In the genomic region with DNA sequence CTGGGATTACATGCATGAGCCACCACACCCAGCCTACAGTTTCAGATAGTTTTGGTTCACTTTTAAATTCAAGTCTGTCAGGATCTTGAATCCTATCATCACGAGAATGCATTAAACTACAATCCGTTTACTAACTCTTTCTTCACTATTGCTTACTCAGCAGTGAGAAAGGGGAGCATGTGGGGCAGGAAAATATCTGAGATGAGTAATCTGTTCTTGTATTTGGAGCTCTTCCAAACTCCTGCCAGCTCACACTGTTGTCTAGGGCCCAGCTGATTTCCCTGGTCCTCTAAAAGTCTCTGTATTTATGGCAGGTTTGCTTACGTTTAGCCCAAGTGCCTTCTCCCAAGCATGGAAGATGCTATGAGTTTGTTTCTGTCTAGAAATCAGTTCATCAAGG, we compare ENCODE assay signal across 16 cellular contexts.
A peak's percentile ranks its signal among the peaks of the same experiment; 100 is the strongest.
DNase-seq lines count a peak whose midpoint lies in the region; ATAC-seq and TF ChIP-seq lines count a peak whose summit lies in the region.
"Had no signal": no experiment of that assay in that cellular context is flagged by ENCODE, and none has a peak within 500 bp of the region (broad histone marks: within the 10 kb centered on the region; RNA-seq: fewer than 3 reads in every experiment).

No MANE protein-coding gene starts in this region.

- H3K4me1 ChIP-seq in PC-9 (replicated peaks; ENCODE audit: insufficient read depth) (no peaks in the 10 kb centered on the region), ascending aorta (no peaks in the 10 kb centered on the region)
- H3K4me1 ChIP-seq: BLaER1 had no signal

- H3K4me3 ChIP-seq in PC-9 (no peak overlapping the region), choroid plexus epithelial cell (ENCODE audit: low read depth, low read length) (no peak overlapping the region), kidney epithelial cell (ENCODE audit: low read depth, low read length) (no peak overlapping the region), ascending aorta (no peak overlapping the region)
- H3K4me3 ChIP-seq: BLaER1, cardiac muscle cell had no signal

- POLR2A ChIA-PET in PC-9 (lab: Charles Lee; ENCODE audit: unreplicated experiment), result no interaction called here

- BruUV-seq in PC-9 (replicated peaks; lab: Mats Ljungman, UMichigan), result no TSS peak

- no peaks in the 10 kb centered on the region for H3K9me2 ChIP-seq in PC-9 (ENCODE audit: insufficient read depth)

- DNase-seq in COLO829 (ENCODE audit: low spot score) (peak; percentile 14), PC-9 (peak; percentile 7 to 58), choroid plexus epithelial cell (ENCODE audit: low read depth) (peak; percentile 59), kidney epithelial cell (ENCODE audit: low read depth) (peak; percentile 35), posterior vena cava (ENCODE audit: low spot score) (no peak), ascending aorta (ENCODE audit: low spot score in 2 of 2) (no peak)
- no peak for DNase-seq in stimulated activated CD4-positive, alpha-beta T cell treated with anti-CD3 and anti-CD28 coated beads, Interleukin-4, amount 100 ng/mL, for 24 hours
- DNase-seq: activated CD4-positive, alpha-beta T cell treated with anti-CD3 and anti-CD28 coated beads, Interleukin-2, amount 50 U/mL, for 1 hour; GOT3; posterior cingulate gyrus; stimulated activated CD4-positive, alpha-beta T cell treated with anti-CD3 and anti-CD28 coated beads, Interleukin-2, amount 100 ng/mL, for 48 hours; stimulated activated naive CD4-positive, alpha-beta T cell; T-helper 17 cell had no signal

- no peaks in the 10 kb centered on the region for H3F3A ChIP-seq in PC-9 (ENCODE audit: insufficient read depth, low read depth)

- intact Hi-C loops in PC-9 (cut with micrococcal nuclease; ENCODE audit: unreplicated experiment), result no loop called here
- intact Hi-C loops in posterior vena cava (cut with DNase I), result no loop called here
- intact Hi-C loops in ascending aorta (cut with DNase I), result no loop called here

- H3K4me2 ChIP-seq in PC-9, result no peak overlapping the region
- H3K4me2 ChIP-seq: BLaER1 had no signal

- CTCF ChIA-PET in PC-9 (lab: Charles Lee), result no interaction called here

- ATAC-seq in HG02852 (IDR thresholded peaks at IDR 0.05; ENCODE audit: unreplicated experiment), result no peak
- ATAC-seq: T-helper 17 cell had no signal

- no peaks in the 10 kb centered on the region for H4K20me1 ChIP-seq in PC-9 (ENCODE audit: insufficient read depth)
- H4K20me1 ChIP-seq: BLaER1 had no signal

- no peaks in the 10 kb centered on the region for H3K27me3 ChIP-seq in PC-9 (ENCODE audit: insufficient read depth, low read depth)
- H3K27me3 ChIP-seq in kidney epithelial cell (ENCODE audit: control insufficient read depth, insufficient read depth, low read length), result peaks cover 2% of the 10 kb centered on the region
- no peaks in the 10 kb centered on the region for H3K27me3 ChIP-seq in ascending aorta
- H3K27me3 ChIP-seq: BLaER1, cardiac muscle cell had no signal

- H3K79me2 ChIP-seq in PC-9 (ENCODE audit: low read depth), result no peaks in the 10 kb centered on the region

- H3K36me3 ChIP-seq in PC-9 (ENCODE audit: low read depth) (no peaks in the 10 kb centered on the region), kidney epithelial cell (ENCODE audit: control insufficient read depth, insufficient read depth, low read length) (no peaks in the 10 kb centered on the region), ascending aorta (no peaks in the 10 kb centered on the region)
- H3K36me3 ChIP-seq: BLaER1, cardiac muscle cell had no signal

- TF ChIP-seq CTCF in PC-9 (conservative IDR thresholded peaks at IDR 0.05) (no peak), choroid plexus epithelial cell (conservative IDR thresholded peaks at IDR 0.05; ENCODE audit: low read depth, low read length) (no peak), kidney epithelial cell (IDR thresholded peaks at IDR 0.05; ENCODE audit: insufficient read depth, low read length, poor library complexity, severe bottlenecking) (no peak), ascending aorta (IDR thresholded peaks at IDR 0.05) (no peak)

- H2AFZ ChIP-seq in PC-9, result no peak overlapping the region

- H3K27ac ChIP-seq in PC-9, result no peak overlapping the region
- no peak overlapping the region for H3K27ac ChIP-seq in ascending aorta
- H3K27ac ChIP-seq: BLaER1, cardiac muscle cell had no signal

- peaks cover 13% of the 10 kb centered on the region for H3K9me3 ChIP-seq in PC-9 (ENCODE audit: insufficient read depth, low read depth)
- H3K9me3 ChIP-seq in ascending aorta, result peaks cover 0 to 25% of the 10 kb centered on the region in 2 donors

Comparison
In these comparisons a context has a peak if more than half of its experiments do, and no peak if none do; other contexts are left out.
1. DNase-seq: peak in COLO829 (single experiment), PC-9 (2 of 2), choroid plexus epithelial cell (single experiment) and kidney epithelial cell (single experiment); none in posterior vena cava (single experiment), ascending aorta (0 of 2) and stimulated activated CD4-positive, alpha-beta T cell treated with anti-CD3 and anti-CD28 coated beads, Interleukin-4, amount 100 ng/mL, for 24 hours (single experiment).